In genomic region chr14:34707722-34708121, GRCh38 we compare ENCODE assay signal across 16 cellular contexts. TPM values are rescaled to one million over a fixed set of nuclear protein-coding genes. Genes with fewer than 3 reads are reported as not detected.
DNase-seq lines count a peak whose midpoint lies in the region; ATAC-seq and TF ChIP-seq lines count a peak whose summit lies in the region.
"Had no signal": no experiment of that assay in that cellular context is flagged by ENCODE, and none has a peak within 500 bp of the region (broad histone marks: within the 10 kb centered on the region; RNA-seq: fewer than 3 reads in every experiment).

No MANE protein-coding gene starts in this region.

- WGBS in esophagus muscularis mucosa, result 73% methylated on average over 3 of the region's 3 CpGs

- peaks cover 21% of the 10 kb centered on the region for H3K4me1 ChIP-seq in HEK293 (ENCODE audit: control insufficient read depth, insufficient read depth, low read length)
- peaks cover 6 to 48% (median 43%) of the 10 kb centered on the region in 4 donors for H3K4me1 ChIP-seq in esophagus muscularis mucosa
- H3K4me1 ChIP-seq in skeletal muscle tissue (ENCODE audit: control insufficient read depth in 3 of 3, insufficient read depth in 3 of 3, low read length in 3 of 3), result peaks cover 9 to 25% (median 15%) of the 10 kb centered on the region in 3 donors

- TF ChIP-seq POLR2A in esophagus muscularis mucosa (IDR thresholded peaks at IDR 0.05; ENCODE audit: low read depth), result no peak

- POLR2A ChIA-PET in HEK293 (lab: Yijun Ruan, JAX), result interaction anchor here (0.5 kb wide), 1 partner anchor 73 kb away, joined by 5 read pairs; no protein-coding TSS in a partner anchor

- H3K27me3 ChIP-seq in esophagus muscularis mucosa (no peaks in the 10 kb centered on the region), skeletal muscle tissue (ENCODE audit: control insufficient read depth in 3 of 3, insufficient read depth in 3 of 3, low read length in 3 of 3) (no peaks in the 10 kb centered on the region)

- no peak for ATAC-seq in HG03378 (IDR thresholded peaks at IDR 0.05; ENCODE audit: unreplicated experiment)

- TF ChIP-seq CTCF in HEK293 (tag by site-specific recombination; IDR thresholded peaks at IDR 0.05) (no peak), esophagus muscularis mucosa (IDR thresholded peaks at IDR 0.05) (no peak)

- H3K27ac ChIP-seq in HEK293 (ENCODE audit: extremely low read depth, low read depth, low read length), result no peak overlapping the region
- H3K27ac ChIP-seq in esophagus muscularis mucosa (replicated peaks in 1 of 4), result peak overlapping the region; percentile 98 to 100 (median 98)
- peak overlapping the region; percentile 31 for H3K27ac ChIP-seq in skeletal muscle tissue (ENCODE audit: low read depth, low read length)
- H3K27ac ChIP-seq: C4-2B had no signal

- no peak overlapping the region for H3K9ac ChIP-seq in skeletal muscle tissue (ENCODE audit: low read depth in 1 of 3, low read length in 3 of 3)

- H3K4me3 ChIP-seq in HEK293 (ENCODE audit: low read depth, low read length) (no peak overlapping the region), esophagus muscularis mucosa (no peak overlapping the region), skeletal muscle tissue (ENCODE audit: low read length in 3 of 3) (no peak overlapping the region)

- H3K9me3 ChIP-seq in HEK293 (ENCODE audit: control insufficient read depth, insufficient read depth, low read depth, low read length) (no peaks in the 10 kb centered on the region), esophagus muscularis mucosa (no peaks in the 10 kb centered on the region), skeletal muscle tissue (ENCODE audit: control insufficient read depth in 3 of 3, low read length in 3 of 3) (no peaks in the 10 kb centered on the region)

- DNase-seq in NCI-H82 treated with DMSO at 0.1 percent for 48 hours (lab: John Stamatoyannopoulos, UW; ENCODE audit: unreplicated experiment), result peak; percentile 65
- DNase-seq in esophagus muscularis mucosa (ENCODE audit: extremely low spot score), result no peak
- DNase-seq in GM03348 (ENCODE audit: low spot score), result no peak
- DNase-seq in NCI-H2227 treated with DMSO at 0.1 percent for 48 hours (lab: John Stamatoyannopoulos, UW), result no peak
- DNase-seq in activated naive CD4-positive, alpha-beta T cell treated with anti-CD3 and anti-CD28 coated beads, Interleukin-2, amount 50 U/mL, for 16 hours, result no peak
- DNase-seq: DMS153, EL, NCI-H1436, NCI-H2081 treated with DMSO at 0.1 percent for 48 hours, NCI-H226, NCI-H524 treated with DMSO at 0.1 percent for 48 hours, SIG-M5 had no signal

- H3K36me3 ChIP-seq in HEK293 (ENCODE audit: control insufficient read depth in 2 of 2, insufficient read depth in 1 of 2, low read length in 2 of 2), result peaks cover 10 to 17% of the 10 kb centered on the region in 2 experiments
- H3K36me3 ChIP-seq in esophagus muscularis mucosa, result peaks cover 0 to 10% (median 5%) of the 10 kb centered on the region in 4 donors
- H3K36me3 ChIP-seq in skeletal muscle tissue (ENCODE audit: control insufficient read depth in 3 of 3, insufficient read depth in 3 of 3, low read length in 3 of 3), result peaks cover 4 to 9% (median 9%) of the 10 kb centered on the region in 3 donors

- TF ChIP-seq EP300 in esophagus muscularis mucosa (IDR thresholded peaks at IDR 0.05), result no peak

- CTCF ChIA-PET in HEK293 (lab: Yijun Ruan, JAX), result interaction anchor here (0.6 kb wide), 1 partner anchor 33 kb away, joined by 4 read pairs; no protein-coding TSS in a partner anchor

- intact Hi-C loops in esophagus muscularis mucosa (cut with DNase I), result no loop called here

TF ChIP-seq in HEK293, 187 proteins besides CTCF, POLR2A, EP300 and RAD21:
- no peak for TF ChIP-seq KLF17 (tag by site-specific recombination; IDR thresholded peaks at IDR 0.05)
- TF ChIP-seq ZNF501 (tag by site-specific recombination; IDR thresholded peaks at IDR 0.05), result no peak
- TF ChIP-seq MZF1 (tag by site-specific recombination; IDR thresholded peaks at IDR 0.05; ENCODE audit: borderline replicate concordance), result peak; percentile 20; the same call in 1 of the 2 replicates
- no peak for TF ChIP-seq ZNF596 (tag by site-specific recombination; IDR thresholded peaks at IDR 0.05)
- TF ChIP-seq ZBTB1 (tag by site-specific recombination; IDR thresholded peaks at IDR 0.05), result no peak
- no peak for TF ChIP-seq KLF1 (tag by site-specific recombination; IDR thresholded peaks at IDR 0.05)
- TF ChIP-seq, protein P1, sequence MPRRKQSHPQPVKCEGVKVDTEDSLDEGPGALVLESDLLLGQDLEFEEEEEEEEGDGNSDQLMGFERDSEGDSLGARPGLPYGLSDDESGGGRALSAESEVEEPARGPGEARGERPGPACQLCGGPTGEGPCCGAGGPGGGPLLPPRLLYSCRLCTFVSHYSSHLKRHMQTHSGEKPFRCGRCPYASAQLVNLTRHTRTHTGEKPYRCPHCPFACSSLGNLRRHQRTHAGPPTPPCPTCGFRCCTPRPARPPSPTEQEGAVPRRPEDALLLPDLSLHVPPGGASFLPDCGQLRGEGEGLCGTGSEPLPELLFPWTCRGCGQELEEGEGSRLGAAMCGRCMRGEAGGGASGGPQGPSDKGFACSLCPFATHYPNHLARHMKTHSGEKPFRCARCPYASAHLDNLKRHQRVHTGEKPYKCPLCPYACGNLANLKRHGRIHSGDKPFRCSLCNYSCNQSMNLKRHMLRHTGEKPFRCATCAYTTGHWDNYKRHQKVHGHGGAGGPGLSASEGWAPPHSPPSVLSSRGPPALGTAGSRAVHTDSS (tag by site-specific recombination; IDR thresholded peaks at IDR 0.05), result no peak
- TF ChIP-seq BCL6B (tag by site-specific recombination; IDR thresholded peaks at IDR 0.05), result no peak
- TF ChIP-seq BCL11A (tag by site-specific recombination; IDR thresholded peaks at IDR 0.05; ENCODE audit: low read depth), result no peak
- TF ChIP-seq ZNF221 (tag by site-specific recombination; IDR thresholded peaks at IDR 0.05; ENCODE audit: borderline replicate concordance), result no peak
- no peak for TF ChIP-seq ZNF121 (tag by site-specific recombination; IDR thresholded peaks at IDR 0.05)
- TF ChIP-seq SP2 (tag by site-specific recombination; IDR thresholded peaks at IDR 0.05), result no peak
- TF ChIP-seq ZNF549 (tag by site-specific recombination; IDR thresholded peaks at IDR 0.05), result peak; percentile 50; the same call in 1 of the 2 replicates
- TF ChIP-seq ZNF24 (tag by site-specific recombination; IDR thresholded peaks at IDR 0.05), result no peak
- TF ChIP-seq RBAK (tag by site-specific recombination; IDR thresholded peaks at IDR 0.05), result no peak
- TF ChIP-seq, protein P2, sequence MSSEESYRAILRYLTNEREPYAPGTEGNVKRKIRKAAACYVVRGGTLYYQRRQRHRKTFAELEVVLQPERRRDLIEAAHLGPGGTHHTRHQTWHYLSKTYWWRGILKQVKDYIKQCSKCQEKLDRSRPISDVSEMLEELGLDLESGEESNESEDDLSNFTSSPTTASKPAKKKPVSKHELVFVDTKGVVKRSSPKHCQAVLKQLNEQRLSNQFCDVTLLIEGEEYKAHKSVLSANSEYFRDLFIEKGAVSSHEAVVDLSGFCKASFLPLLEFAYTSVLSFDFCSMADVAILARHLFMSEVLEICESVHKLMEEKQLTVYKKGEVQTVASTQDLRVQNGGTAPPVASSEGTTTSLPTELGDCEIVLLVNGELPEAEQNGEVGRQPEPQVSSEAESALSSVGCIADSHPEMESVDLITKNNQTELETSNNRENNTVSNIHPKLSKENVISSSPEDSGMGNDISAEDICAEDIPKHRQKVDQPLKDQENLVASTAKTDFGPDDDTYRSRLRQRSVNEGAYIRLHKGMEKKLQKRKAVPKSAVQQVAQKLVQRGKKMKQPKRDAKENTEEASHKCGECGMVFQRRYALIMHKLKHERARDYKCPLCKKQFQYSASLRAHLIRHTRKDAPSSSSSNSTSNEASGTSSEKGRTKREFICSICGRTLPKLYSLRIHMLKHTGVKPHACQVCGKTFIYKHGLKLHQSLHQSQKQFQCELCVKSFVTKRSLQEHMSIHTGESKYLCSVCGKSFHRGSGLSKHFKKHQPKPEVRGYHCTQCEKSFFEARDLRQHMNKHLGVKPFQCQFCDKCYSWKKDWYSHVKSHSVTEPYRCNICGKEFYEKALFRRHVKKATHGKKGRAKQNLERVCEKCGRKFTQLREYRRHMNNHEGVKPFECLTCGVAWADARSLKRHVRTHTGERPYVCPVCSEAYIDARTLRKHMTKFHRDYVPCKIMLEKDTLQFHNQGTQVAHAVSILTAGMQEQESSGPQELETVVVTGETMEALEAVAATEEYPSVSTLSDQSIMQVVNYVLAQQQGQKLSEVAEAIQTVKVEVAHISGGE (tag by site-specific recombination; conservative IDR thresholded peaks at IDR 0.05; ENCODE audit: low read depth), result no peak

RNA-seq across cellular contexts. Expression of gene CFL2, which starts 6.7 kb away (rescaled TPM):
- total RNA-seq in esophagus muscularis mucosa, result 100 to 1,000 TPM; 247 to 265 (median 257) TPM
- total RNA-seq in skeletal muscle tissue, result 241 TPM
